In genomic region chr1:32925360-32926142, GRCh38 we compare ENCODE assay signal across 8 cellular contexts. TPM values are rescaled to one million over a fixed set of nuclear protein-coding genes. Genes with fewer than 3 reads are reported as not detected.
DNase-seq lines count a peak whose midpoint lies in the region; ATAC-seq and TF ChIP-seq lines count a peak whose summit lies in the region.

No MANE protein-coding gene starts in this region.

- intact Hi-C loops in Caco-2 (cut with micrococcal nuclease; ENCODE audit: unreplicated experiment) = no loop called here
- intact Hi-C loops in mucosa of descending colon (cut with DNase I, micrococcal nuclease) = no loop called here

- H3K9me3 ChIP-seq in Caco-2 (no peaks in the 10 kb centered on the region), ectodermal cell (ENCODE audit: control insufficient read depth, low read length) (no peaks in the 10 kb centered on the region), mucosa of descending colon (no peaks in the 10 kb centered on the region)
- no peaks in the 10 kb centered on the region for H3K9me3 ChIP-seq in effector memory CD4-positive, alpha-beta T cell (ENCODE audit: control insufficient read depth, low read length)

- ATAC-seq in mucosa of descending colon = peak; percentile 77

- peaks cover 21% of the 10 kb centered on the region for H3K4me1 ChIP-seq in Caco-2
- peaks cover 16% of the 10 kb centered on the region for H3K4me1 ChIP-seq in ectodermal cell (ENCODE audit: control insufficient read depth, insufficient read depth, low read length)
- peaks cover 14% of the 10 kb centered on the region for H3K4me1 ChIP-seq in mucosa of descending colon (ENCODE audit: low read depth)
- peaks cover 13% of the 10 kb centered on the region for H3K4me1 ChIP-seq in effector memory CD4-positive, alpha-beta T cell (ENCODE audit: control insufficient read depth, insufficient read depth, low read length, poor library complexity, severe bottlenecking)

- H3K27ac ChIP-seq in ectodermal cell (ENCODE audit: insufficient read depth, low read depth, low read length, poor library complexity, severe bottlenecking) = no peak overlapping the region
- H3K27ac ChIP-seq in effector memory CD4-positive, alpha-beta T cell (ENCODE audit: insufficient read depth, low read length, poor library complexity, severe bottlenecking) = no peak overlapping the region

- CTCF ChIA-PET in Caco-2 (lab: Charles Lee) = interaction anchor here (0.5 to 1.0 kb wide), 5 partner anchors 11 to 129 kb away, joined by 3 to 4 read pairs (median 3); partner anchors contain the start of gene RNF19B

- no peaks in the 10 kb centered on the region for H3K9me3 Mint-ChIP-seq in Caco-2 (ENCODE audit: unreplicated experiment)

- no peaks in the 10 kb centered on the region for H3K36me3 Mint-ChIP-seq in Caco-2 (ENCODE audit: insufficient read depth, unreplicated experiment)

- H3K27ac Mint-ChIP-seq in Caco-2 (ENCODE audit: unreplicated experiment) = peak overlapping the region; percentile 59

- H3K27me3 Mint-ChIP-seq in Caco-2 (ENCODE audit: insufficient read depth, unreplicated experiment) = no peaks in the 10 kb centered on the region

- DNase-seq in Caco-2 = no peak
- DNase-seq in NCI-H82 (lab: John Stamatoyannopoulos, UW) = peak; percentile 96
- DNase-seq in mucosa of descending colon = peak in 1 of 3 donors; percentile 57
- no peak for DNase-seq in NOMO-1 treated with DMSO at 0.1 percent for 48 hours (lab: John Stamatoyannopoulos, UW; ENCODE audit: unreplicated experiment)
- DNase-seq in NCI-H2029 (lab: John Stamatoyannopoulos, UW) = no peak
- DNase-seq in effector memory CD4-positive, alpha-beta T cell = no peak
- no peak for DNase-seq in AG08396 (ENCODE audit: low spot score)

- H3K36me3 ChIP-seq in Caco-2 (ENCODE audit: control insufficient read depth, insufficient read depth, low read length) (no peaks in the 10 kb centered on the region), ectodermal cell (ENCODE audit: control insufficient read depth, insufficient read depth, low read length) (no peaks in the 10 kb centered on the region), mucosa of descending colon (ENCODE audit: low read depth) (no peaks in the 10 kb centered on the region)
- H3K36me3 ChIP-seq in effector memory CD4-positive, alpha-beta T cell (ENCODE audit: control insufficient read depth, insufficient read depth, low read length) = no peaks in the 10 kb centered on the region

- POLR2A ChIA-PET in Caco-2 (lab: Charles Lee) = interaction anchor here (0.7 kb wide), 1 partner anchor 11 kb away, joined by 3 read pairs; no protein-coding TSS in a partner anchor

- TF ChIP-seq CTCF in Caco-2 (IDR thresholded peaks at IDR 0.05; ENCODE audit: insufficient read depth in 1 of 2, low read depth in 1 of 2, low read length in 1 of 2, severe bottlenecking in 1 of 2, unreplicated experiment in 1 of 2) (no peak), mucosa of descending colon (IDR thresholded peaks at IDR 0.05) (no peak)

- peaks cover 28% of the 10 kb centered on the region for H3K4me1 Mint-ChIP-seq in Caco-2 (ENCODE audit: low read depth, unreplicated experiment)

- no peaks in the 10 kb centered on the region for H3K27me3 ChIP-seq in Caco-2 (replicated peaks; ENCODE audit: control insufficient read depth, insufficient read depth, low read length)
- peaks cover 53% of the 10 kb centered on the region for H3K27me3 ChIP-seq in ectodermal cell (ENCODE audit: control insufficient read depth, insufficient read depth, low read length, poor library complexity, severe bottlenecking)
- H3K27me3 ChIP-seq in effector memory CD4-positive, alpha-beta T cell (replicated peaks; ENCODE audit: control insufficient read depth, insufficient read depth, low read length, poor library complexity, severe bottlenecking) = peaks cover 7% of the 10 kb centered on the region

- BruUV-seq in Caco-2 (replicated peaks; lab: Mats Ljungman, UMichigan) = no TSS peak

- peak overlapping the region; percentile 62 for H3K4me3 Mint-ChIP-seq in Caco-2 (ENCODE audit: unreplicated experiment)

- WGBS in ectodermal cell, 2 experiments = 1% methylated on average over 24 of the region's 24 CpGs

- H3K4me3 ChIP-seq in Caco-2 (ENCODE audit: low read depth, low read length) = no peak overlapping the region
- H3K4me3 ChIP-seq in ectodermal cell (ENCODE audit: insufficient read depth, low read depth, low read length) = peak overlapping the region; percentile 29
- no peak overlapping the region for H3K4me3 ChIP-seq in mucosa of descending colon
- no peak overlapping the region for H3K4me3 ChIP-seq in effector memory CD4-positive, alpha-beta T cell (ENCODE audit: insufficient read depth, low read depth, low read length, poor library complexity, severe bottlenecking)

RNA-seq across cellular contexts. Expression of gene TMEM54, which starts 24.4 kb away (rescaled TPM):
- total RNA-seq in Caco-2 (2022) (48.1 and 50.1 TPM in 2 replicates), mucosa of descending colon (100 to 1,000 TPM; 426 to 995 (median 483) TPM)
- 5.9 TPM for polyA plus RNA-seq in ectodermal cell (2013, experiment 1 of 4)
- 10.5 TPM for polyA plus RNA-seq in ectodermal cell (2013, experiment 2 of 4)
- 10.1 TPM for polyA plus RNA-seq in ectodermal cell (2013, experiment 3 of 4)
- polyA plus RNA-seq in ectodermal cell (2013, experiment 4 of 4) = 14.3 TPM

RNA-seq across cellular contexts. Expression of gene RNF19B, which starts 39.1 kb away (rescaled TPM):
- total RNA-seq in Caco-2 (2022) = 13.9 and 14.5 TPM in 2 replicates
- polyA plus RNA-seq in ectodermal cell (2013, experiment 1 of 4) = 13.0 TPM
- polyA plus RNA-seq in ectodermal cell (2013, experiment 2 of 4) = 13.3 TPM
- 9.4 TPM for polyA plus RNA-seq in ectodermal cell (2013, experiment 3 of 4)
- 10.3 TPM for polyA plus RNA-seq in ectodermal cell (2013, experiment 4 of 4)
- 10 to 100 TPM; 51.5 to 74.9 (median 68.0) TPM for total RNA-seq in mucosa of descending colon

RNA-seq across cellular contexts. Expression of gene HPCA, which starts 39.3 kb away (rescaled TPM):
- total RNA-seq in Caco-2 (2022) (0.53 TPM in 1 of 2 replicates, not detected in the other), mucosa of descending colon (1 to 10 TPM; 1.1 to 2.0 (median 1.1) TPM)
- polyA plus RNA-seq in ectodermal cell (2013, experiment 1 of 4) = 1.2 TPM
- 2.8 TPM for polyA plus RNA-seq in ectodermal cell (2013, experiment 2 of 4)
- 3.7 TPM for polyA plus RNA-seq in ectodermal cell (2013, experiment 3 of 4)
- 2.7 TPM for polyA plus RNA-seq in ectodermal cell (2013, experiment 4 of 4)

RNA-seq across cellular contexts. Expression of gene FNDC5, which starts 54.8 kb away (rescaled TPM):
- total RNA-seq in Caco-2 (2022) (0.67 and 1.1 TPM in 2 replicates), mucosa of descending colon (under 1 TPM; 0.38 to 0.51 (median 0.41) TPM)
- polyA plus RNA-seq in ectodermal cell (2013, experiment 1 of 4) = 31.8 TPM
- 35.5 TPM for polyA plus RNA-seq in ectodermal cell (2013, experiment 2 of 4)
- polyA plus RNA-seq in ectodermal cell (2013, experiment 3 of 4) = 28.4 TPM
- 40.0 TPM for polyA plus RNA-seq in ectodermal cell (2013, experiment 4 of 4)
